Comparison of ENCODE assay signal across 1 cellular context in genomic region chr10:11246752-11247467, GRCh38.
TF ChIP-seq lines count a peak whose summit lies in the region.

No MANE protein-coding gene starts in this region.

TF ChIP-seq in GM12878, 131 proteins besides CTCF, POLR2A, EP300 and RAD21 (continued from another document):
- TF ChIP-seq CUX1 (IDR thresholded peaks at IDR 0.05; ENCODE audit: insufficient replicate concordance, low read depth, low read length), result peak; percentile 46
- no peak for TF ChIP-seq ZSCAN29 (IDR thresholded peaks at IDR 0.05)
- TF ChIP-seq EGR1 (IDR thresholded peaks at IDR 0.05; ENCODE audit: borderline replicate concordance in 1 of 2, low read depth in 2 of 2, low read length in 2 of 2), result 0 out of 3 replicates have a peak, but pooled peaks of 1 of the 2 experiments have one; percentile 13
- no peak for TF ChIP-seq HDAC6 (IDR thresholded peaks at IDR 0.05; ENCODE audit: unreplicated experiment)
- TF ChIP-seq E2F8 (IDR thresholded peaks at IDR 0.05; ENCODE audit: low read depth, partially characterized antibody), result no peak
